In the genomic region with DNA sequence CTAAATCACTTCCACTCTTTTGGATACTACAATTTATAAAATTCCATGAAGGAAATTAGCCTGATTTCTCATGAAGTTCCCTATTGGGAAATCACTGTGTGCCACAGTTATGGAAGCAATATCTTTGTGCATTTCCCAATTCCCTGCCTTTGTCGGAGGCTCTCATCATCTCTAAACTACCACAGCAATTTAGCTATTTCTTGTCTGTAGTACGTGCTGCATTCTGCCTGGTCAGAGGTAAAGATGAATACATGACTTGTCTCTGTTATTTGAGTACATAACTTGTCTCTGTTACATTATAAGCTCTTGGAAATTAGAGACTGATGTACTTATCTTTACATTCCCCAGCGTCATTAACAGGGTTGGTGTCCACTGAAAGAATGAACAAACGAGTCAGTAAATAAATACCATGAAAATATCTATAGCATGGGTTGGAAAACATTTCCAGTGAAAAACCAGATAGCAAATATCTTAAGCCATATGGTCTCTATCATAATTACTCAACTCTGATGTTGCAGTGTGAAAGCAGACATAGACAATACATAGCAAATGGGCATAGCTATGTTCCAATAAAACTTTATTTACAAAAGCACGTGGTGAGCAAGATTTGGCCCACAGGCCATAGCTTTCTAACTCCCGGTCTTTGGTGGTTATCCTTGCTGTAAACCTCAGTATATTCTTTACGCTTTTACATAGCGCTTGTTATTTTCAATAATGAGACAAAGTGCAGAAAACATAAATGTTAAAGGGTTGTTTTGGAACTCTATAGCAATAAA, we compare ENCODE assay signal across 24 cellular contexts.
DNase-seq lines count a peak whose midpoint lies in the region; ATAC-seq, FAIRE-seq and TF ChIP-seq lines count a peak whose summit lies in the region.
"Had no signal": no experiment of that assay in that cellular context is flagged by ENCODE, and none has a peak within 500 bp of the region (broad histone marks: within the 10 kb centered on the region; RNA-seq: fewer than 3 reads in every experiment).

No MANE protein-coding gene starts in this region.

- H3K4me2 ChIP-seq in K562 (ENCODE audit: insufficient read depth, low read length) = no peak overlapping the region

- H3K27ac ChIP-seq in K562 (ENCODE audit: extremely low read depth, low read depth, low read length) (no peak overlapping the region), uterus (peak overlapping the region; percentile 90 to 93), endodermal cell (ENCODE audit: low read depth, low read length) (no peak overlapping the region)
- H3K27ac ChIP-seq: VCaP had no signal

- in situ Hi-C loops in K562 (cut with MboI) = no loop called here

- ATAC-seq in K562 = no peak
- no peak for ATAC-seq in naive thymus-derived CD8-positive, alpha-beta T cell
- ATAC-seq: activated naive CD4-positive, alpha-beta T cell treated with anti-CD3 and anti-CD28 coated beads, Interleukin-2, amount 50 U/mL, for 72 hours; SK-N-SH treated with all-trans-retinoic acid at 6 μM for 48 hours had no signal

- H3K27me3 ChIP-seq in K562 (ENCODE audit: control insufficient read depth in 2 of 2, insufficient read depth in 2 of 2, low read length in 2 of 2) = no peaks in the 10 kb centered on the region
- no peaks in the 10 kb centered on the region for H3K27me3 ChIP-seq in uterus
- no peaks in the 10 kb centered on the region for H3K27me3 ChIP-seq in endodermal cell (ENCODE audit: control insufficient read depth, insufficient read depth, low read length, poor library complexity, severe bottlenecking)
- H3K27me3 ChIP-seq: MG63 had no signal

- POLR2A ChIA-PET in K562 (lab: Yijun Ruan, JAX) = no interaction called here
- POLR2A ChIA-PET in naive thymus-derived CD8-positive, alpha-beta T cell (lab: Charles Lee) = interaction anchor here (0.6 kb wide), 2 partner anchors 22 to 77 kb away, joined by 3 read pairs; no protein-coding TSS in a partner anchor

- peaks cover 62% of the 10 kb centered on the region for H3K4me1 Mint-ChIP-seq in activated naive CD4-positive, alpha-beta T cell treated with anti-CD3 and anti-CD28 coated beads, Interleukin-2, amount 50 U/mL, for 24 hours
- H3K4me1 Mint-ChIP-seq in activated naive CD4-positive, alpha-beta T cell treated with anti-CD3 and anti-CD28 coated beads for 36 hours (ENCODE audit: low read depth) = peaks cover 55% of the 10 kb centered on the region
- peaks cover 33 to 76% (median 63%) of the 10 kb centered on the region in 4 donors for H3K4me1 Mint-ChIP-seq in naive thymus-derived CD8-positive, alpha-beta T cell
- H3K4me1 Mint-ChIP-seq in endodermal cell = peaks cover 11% of the 10 kb centered on the region

- no peak overlapping the region for H2AFZ ChIP-seq in K562 (ENCODE audit: low read depth, low read length)

- no peak for TF ChIP-seq RAD21 in K562 (CRISPR knock-in tag; conservative IDR thresholded peaks at IDR 0.05 in 1 of 2, IDR thresholded peaks at IDR 0.05 in 1 of 2)

- intact Hi-C loops in activated naive CD4-positive, alpha-beta T cell treated with anti-CD3 and anti-CD28 coated beads for 36 hours (cut with micrococcal nuclease) = no loop called here
- intact Hi-C loops in K562 (cut with micrococcal nuclease) (no loop called here), uterus (cut with DNase I; ENCODE audit: low total_unique reads) (loop anchor here (10.0 kb wide), 1 partner anchor 74 kb away; a partner anchor contains a TSS)

- no peak for TF ChIP-seq EP300 in K562 (IDR thresholded peaks at IDR 0.05; ENCODE audit: low read length)

- no peak for FAIRE-seq in K562 (lab: Jason Lieb, UNC)
- FAIRE-seq: GM18507 had no signal

- H3K9me3 ChIP-seq in K562 (replicated peaks; ENCODE audit: control insufficient read depth, insufficient read depth, low read depth, low read length) (no peaks in the 10 kb centered on the region), uterus (no peaks in the 10 kb centered on the region), endodermal cell (ENCODE audit: control insufficient read depth, low read length) (no peaks in the 10 kb centered on the region)
- H3K9me3 ChIP-seq: MG63 had no signal

- H3K4me1 ChIP-seq in K562 (replicated peaks in 1 of 2; ENCODE audit: control insufficient read depth in 2 of 2, insufficient read depth in 2 of 2, low read length in 2 of 2) (no peaks in the 10 kb centered on the region), uterus (peaks cover 0 to 4% of the 10 kb centered on the region in 2 donors), endodermal cell (ENCODE audit: control insufficient read depth, insufficient read depth, low read length) (no peaks in the 10 kb centered on the region)

- CTCF ChIA-PET in activated naive CD4-positive, alpha-beta T cell treated with anti-CD3 and anti-CD28 coated beads for 36 hours (lab: Charles Lee) = no interaction called here
- CTCF ChIA-PET in K562 (lab: Yijun Ruan, JAX; ENCODE audit: low intra/inter-chr PET ratio) = no interaction called here

- H3K36me3 ChIP-seq in K562 (ENCODE audit: control insufficient read depth, insufficient read depth, low read length) = no peaks in the 10 kb centered on the region
- H3K36me3 ChIP-seq in uterus = no peaks in the 10 kb centered on the region
- H3K36me3 ChIP-seq in endodermal cell (ENCODE audit: control insufficient read depth, insufficient read depth, low read length) = no peaks in the 10 kb centered on the region
- H3K36me3 ChIP-seq: MG63 had no signal

- no peak overlapping the region for H3K9ac ChIP-seq in K562 (ENCODE audit: insufficient read depth in 1 of 2, low read depth in 2 of 2, low read length in 2 of 2)
- no peak overlapping the region for H3K9ac ChIP-seq in endodermal cell (ENCODE audit: extremely low read depth, low read length, poor library complexity, severe bottlenecking)

- peak overlapping the region; percentile 44 for H3K27ac Mint-ChIP-seq in activated naive CD4-positive, alpha-beta T cell treated with anti-CD3 and anti-CD28 coated beads, Interleukin-2, amount 50 U/mL, for 24 hours
- H3K27ac Mint-ChIP-seq in activated naive CD4-positive, alpha-beta T cell treated with anti-CD3 and anti-CD28 coated beads for 36 hours = no peak overlapping the region
- peak overlapping the region in 7 of 10 donors; percentile 0 to 71 (median 48) for H3K27ac Mint-ChIP-seq in naive thymus-derived CD8-positive, alpha-beta T cell
- H3K27ac Mint-ChIP-seq in endodermal cell = no peak overlapping the region
- H3K27ac Mint-ChIP-seq: activated naive CD4-positive, alpha-beta T cell treated with anti-CD3 and anti-CD28 coated beads, Interleukin-2, amount 50 U/mL, for 72 hours had no signal

- H3K4me3 Mint-ChIP-seq in activated naive CD4-positive, alpha-beta T cell treated with anti-CD3 and anti-CD28 coated beads, Interleukin-2, amount 50 U/mL, for 24 hours = no peak overlapping the region
- H3K4me3 Mint-ChIP-seq in activated naive CD4-positive, alpha-beta T cell treated with anti-CD3 and anti-CD28 coated beads for 36 hours = no peak overlapping the region
- H3K4me3 Mint-ChIP-seq in naive thymus-derived CD8-positive, alpha-beta T cell = no peak overlapping the region
- H3K4me3 Mint-ChIP-seq in endodermal cell = no peak overlapping the region
- H3K4me3 Mint-ChIP-seq: activated CD4-positive, alpha-beta T cell treated with anti-CD3 and anti-CD28 coated beads, Interleukin-2, amount 10 ng/mL, durations not matched to agents 24 days and 14 days; brain had no signal

- H3K9me3 Mint-ChIP-seq in activated naive CD4-positive, alpha-beta T cell treated with anti-CD3 and anti-CD28 coated beads, Interleukin-2, amount 50 U/mL, for 24 hours = no peaks in the 10 kb centered on the region
- H3K9me3 Mint-ChIP-seq in activated naive CD4-positive, alpha-beta T cell treated with anti-CD3 and anti-CD28 coated beads for 36 hours = peaks cover 17% of the 10 kb centered on the region
- H3K9me3 Mint-ChIP-seq in naive thymus-derived CD8-positive, alpha-beta T cell = no peaks in the 10 kb centered on the region
- no peaks in the 10 kb centered on the region for H3K9me3 Mint-ChIP-seq in endodermal cell
- H3K9me3 Mint-ChIP-seq: brain had no signal

- WGBS in K562 (ENCODE audit: insufficient coverage, low coverage, missing lambda C conversion rate) = 14% methylated on average over 8 of the region's 8 CpGs
- WGBS in endodermal cell (ENCODE audit: insufficient coverage in 1 of 2, insufficient read length in 1 of 2), 2 experiments = 81 to 82% methylated on average over 4 to 8 of the region's 8 CpGs

- no peaks in the 10 kb centered on the region for H3K79me2 ChIP-seq in K562 (ENCODE audit: control insufficient read depth, insufficient read depth, low read length)

- no peaks in the 10 kb centered on the region for H3K27me3 Mint-ChIP-seq in activated naive CD4-positive, alpha-beta T cell treated with anti-CD3 and anti-CD28 coated beads, Interleukin-2, amount 50 U/mL, for 24 hours
- H3K27me3 Mint-ChIP-seq in activated naive CD4-positive, alpha-beta T cell treated with anti-CD3 and anti-CD28 coated beads for 36 hours (ENCODE audit: low read depth) = no peaks in the 10 kb centered on the region
- no peaks in the 10 kb centered on the region for H3K27me3 Mint-ChIP-seq in naive thymus-derived CD8-positive, alpha-beta T cell
- no peaks in the 10 kb centered on the region for H3K27me3 Mint-ChIP-seq in endodermal cell (ENCODE audit: insufficient read depth)
- H3K27me3 Mint-ChIP-seq: activated CD4-positive, alpha-beta T cell treated with anti-CD3 and anti-CD28 coated beads, Interleukin-2, amount 10 ng/mL, durations not matched to agents 24 days and 14 days; brain had no signal

- H3K36me3 Mint-ChIP-seq in activated naive CD4-positive, alpha-beta T cell treated with anti-CD3 and anti-CD28 coated beads, Interleukin-2, amount 50 U/mL, for 24 hours = peaks cover 23% of the 10 kb centered on the region
- peaks cover 53% of the 10 kb centered on the region for H3K36me3 Mint-ChIP-seq in activated naive CD4-positive, alpha-beta T cell treated with anti-CD3 and anti-CD28 coated beads for 36 hours (ENCODE audit: low read depth)
- H3K36me3 Mint-ChIP-seq in naive thymus-derived CD8-positive, alpha-beta T cell = peaks cover 0 to 56% (median 24%) of the 10 kb centered on the region in 3 donors
- no peaks in the 10 kb centered on the region for H3K36me3 Mint-ChIP-seq in endodermal cell (ENCODE audit: low read depth)
- H3K36me3 Mint-ChIP-seq: brain had no signal

- TF ChIP-seq POLR2A in K562 (conservative IDR thresholded peaks at IDR 0.05) (no peak), uterus (IDR thresholded peaks at IDR 0.05) (no peak)

- BruUV-seq in K562 (replicated peaks; lab: Mats Ljungman, UMichigan) = no TSS peak

- H4K20me1 ChIP-seq in K562 (replicated peaks; ENCODE audit: control insufficient read depth, insufficient read depth, low read length) = no peaks in the 10 kb centered on the region

- DNase-seq in activated naive CD4-positive, alpha-beta T cell treated with anti-CD3 and anti-CD28 coated beads for 36 hours = no peak
- DNase-seq in K562 (ENCODE audit: extremely low read depth in 1 of 4, low spot score in 3 of 4) (no peak), uterus (no peak), NCI-H82 (lab: John Stamatoyannopoulos, UW) (no peak), endodermal cell (no peak)
- DNase-seq in naive thymus-derived CD8-positive, alpha-beta T cell = no peak
- no peak for DNase-seq in activated naive CD4-positive, alpha-beta T cell (lab: John Stamatoyannopoulos, UW)
- DNase-seq: 8988T; activated CD4-positive, alpha-beta T cell treated with anti-CD3 and anti-CD28 coated beads, Interleukin-2, amount 10 ng/mL, durations not matched to agents 24 days and 14 days; activated T-cell treated with anti-CD3 and anti-CD28 coated beads, Interleukin-2, amount 50 U/mL, for 48 hours; GDM1; GOT3; KBM-7; MG63; NCI-H1417; NCI-H2081 treated with DMSO at 0.1 percent for 48 hours; NCI-H345; nucleus accumbens had no signal

- TF ChIP-seq CTCF in K562 (IDR thresholded peaks at IDR 0.05 in 2 of 3, conservative IDR thresholded peaks at IDR 0.05 in 1 of 3; ENCODE audit: insufficient read depth in 2 of 3, low read depth in 1 of 3, low read length in 3 of 3) = no peak
- no peak for TF ChIP-seq CTCF in uterus (IDR thresholded peaks at IDR 0.05)
- TF ChIP-seq CTCF in endodermal cell (conservative IDR thresholded peaks at IDR 0.05) = no peak

- H3K4me3 ChIP-seq in K562 = no peak overlapping the region
- H3K4me3 ChIP-seq in uterus = no peak overlapping the region
- no peak overlapping the region for H3K4me3 ChIP-seq in endodermal cell (ENCODE audit: low read length)
- H3K4me3 ChIP-seq: MG63 had no signal

- H3K9me1 ChIP-seq in K562 (ENCODE audit: control insufficient read depth, insufficient read depth, low read length) = no peaks in the 10 kb centered on the region

Comparison
In these comparisons a context has a peak if more than half of its experiments do, and no peak if none do; other contexts are left out.
1. H3K27ac Mint-ChIP-seq: peak in activated naive CD4-positive, alpha-beta T cell treated with anti-CD3 and anti-CD28 coated beads, Interleukin-2, amount 50 U/mL, for 24 hours (single experiment) and naive thymus-derived CD8-positive, alpha-beta T cell (7 of 10); none in activated naive CD4-positive, alpha-beta T cell treated with anti-CD3 and anti-CD28 coated beads for 36 hours (single experiment) and endodermal cell (single experiment).
2. H3K27ac ChIP-seq: peak in uterus (2 of 2); none in K562 (single experiment) and endodermal cell (single experiment).